Comparison of ENCODE assay signal across 23 cellular contexts in genomic region chr1:184062640-184063280, GRCh38.
"Had no signal": no experiment of that assay in that cellular context is flagged by ENCODE, and none has a peak within 500 bp of the region (broad histone marks: within the 10 kb centered on the region; RNA-seq: fewer than 3 reads in every experiment).

No MANE protein-coding gene starts in this region.

- DNase-seq: activated B cell treated with CpG ODN at 0.5 μM for 24 hours; activated CD4-positive, alpha-beta memory T cell treated with anti-CD3 and anti-CD28 coated beads for 36 hours; activated CD4-positive, alpha-beta T cell treated with anti-CD3 and anti-CD28 coated beads for 36 hours; activated effector memory CD4-positive, alpha-beta T cell treated with anti-CD3 and anti-CD28 coated beads, Interleukin-2, amount 50 U/mL, for 16 hours; activated naive CD4-positive, alpha-beta T cell treated with anti-CD3 and anti-CD28 coated beads, Interleukin-2, amount 50 U/mL, for 16 hours; colonic mucosa; dorsolateral prefrontal cortex; heart right ventricle; islet precursor cell; left cardiac atrium; mesenchymal stem cell; nephron progenitor cell; retina; stimulated activated CD4-positive, alpha-beta T cell treated with anti-CD3 and anti-CD28 coated beads, Interleukin-2, amount 100 ng/mL, for 48 hours; stimulated activated naive CD4-positive, alpha-beta T cell; T1000 had no signal

- H3K9me3 Mint-ChIP-seq: activated B cell treated with CpG ODN at 0.5 μM for 24 hours; activated CD4-positive, alpha-beta memory T cell treated with anti-CD3 and anti-CD28 coated beads for 36 hours; central memory CD8-positive, alpha-beta T cell; T-helper 1 cell treated with Interleukin-12 subunit alpha and Interleukin-12 subunit beta and Interleukin-4 antibody, amounts not matched to agents 30 μg/mL and 1 μg/mL, for 36 hours; type B pancreatic cell had no signal

- H3K27me3 Mint-ChIP-seq: activated B cell treated with CpG ODN at 0.5 μM for 24 hours; activated CD4-positive, alpha-beta memory T cell treated with anti-CD3 and anti-CD28 coated beads for 36 hours; activated CD4-positive, alpha-beta T cell treated with anti-CD3 and anti-CD28 coated beads for 36 hours; central memory CD8-positive, alpha-beta T cell; progenitor cell of endocrine pancreas; type B pancreatic cell had no signal

- H3K4me1 ChIP-seq: breast epithelium, colonic mucosa had no signal

- H3K4me3 Mint-ChIP-seq: activated B cell treated with CpG ODN at 0.5 μM for 24 hours; activated CD4-positive, alpha-beta memory T cell treated with anti-CD3 and anti-CD28 coated beads for 36 hours; activated CD4-positive, alpha-beta T cell treated with anti-CD3 and anti-CD28 coated beads for 36 hours; central memory CD8-positive, alpha-beta T cell; nephron progenitor cell; T-helper 1 cell treated with Interleukin-12 subunit alpha and Interleukin-12 subunit beta and Interleukin-4 antibody, amounts not matched to agents 30 μg/mL and 1 μg/mL, for 36 hours; type B pancreatic cell had no signal

- H3K27ac Mint-ChIP-seq: activated B cell treated with CpG ODN at 0.5 μM for 24 hours; activated CD4-positive, alpha-beta memory T cell treated with anti-CD3 and anti-CD28 coated beads for 36 hours; activated CD4-positive, alpha-beta T cell treated with anti-CD3 and anti-CD28 coated beads for 36 hours; nephron progenitor cell; progenitor cell of endocrine pancreas; T-helper 1 cell treated with Interleukin-12 subunit alpha and Interleukin-12 subunit beta and Interleukin-4 antibody, amounts not matched to agents 30 μg/mL and 1 μg/mL, for 36 hours; type B pancreatic cell had no signal

- ATAC-seq: activated CD4-positive, alpha-beta T cell treated with anti-CD3 and anti-CD28 coated beads for 36 hours; heart right ventricle; left cardiac atrium had no signal

- H3K36me3 ChIP-seq: breast epithelium, colonic mucosa, thoracic aorta had no signal

- H3K4me3 ChIP-seq: breast epithelium, colonic mucosa, dorsolateral prefrontal cortex, heart right ventricle, thoracic aorta had no signal

- H3K9me3 ChIP-seq: breast epithelium, colonic mucosa, thoracic aorta had no signal

- H3K27ac ChIP-seq: breast epithelium, colonic mucosa, epithelial cell of prostate, thoracic aorta had no signal

- H3K4me1 Mint-ChIP-seq: activated B cell treated with CpG ODN at 0.5 μM for 24 hours had no signal

- H3K27me3 ChIP-seq: breast epithelium, colonic mucosa, dorsolateral prefrontal cortex, heart right ventricle had no signal
